ENCODE assay signal across 9 cellular contexts in genomic region chr5:82405618-82406199, GRCh38.
DNase-seq lines count a peak whose midpoint lies in the region; ATAC-seq and TF ChIP-seq lines count a peak whose summit lies in the region.
"Had no signal": no experiment of that assay in that cellular context is flagged by ENCODE, and none has a peak within 500 bp of the region (broad histone marks: within the 10 kb centered on the region; RNA-seq: fewer than 3 reads in every experiment).

No MANE protein-coding gene starts in this region.

- peaks cover 0 to 2% of the 10 kb centered on the region in 2 donors for H3K9me3 Mint-ChIP-seq in stimulated activated naive B cell treated with anti-CD40 and anti-IgM and Interleukin-4, amounts not matched to agents 10 μg/mL and 1 μg/mL and 100 μg/mL, for 72 hours

- ATAC-seq in RWPE2 (ENCODE audit: low read depth): peak; percentile 89
- no peak for ATAC-seq in stimulated activated naive B cell treated with anti-CD40 and anti-IgM and Interleukin-4, amounts not matched to agents 10 μg/mL and 1 μg/mL and 100 μg/mL, for 72 hours (replicated peaks)

- H3K36me3 ChIP-seq in RWPE2 (ENCODE audit: low read depth): no peaks in the 10 kb centered on the region
- H3K36me3 ChIP-seq in skeletal muscle tissue (ENCODE audit: control insufficient read depth in 3 of 3, insufficient read depth in 3 of 3, low read length in 3 of 3): no peaks in the 10 kb centered on the region
- H3K36me3 ChIP-seq: WERI-Rb-1 had no signal

- H3K27ac Mint-ChIP-seq in stimulated activated naive B cell treated with anti-CD40 and anti-IgM and Interleukin-4, amounts not matched to agents 10 μg/mL and 1 μg/mL and 100 μg/mL, for 72 hours: no peak overlapping the region

- H3K27me3 ChIP-seq in RWPE2 (ENCODE audit: insufficient read depth, poor library complexity, severe bottlenecking) (no peaks in the 10 kb centered on the region), skeletal muscle tissue (ENCODE audit: control insufficient read depth in 3 of 3, insufficient read depth in 3 of 3, low read length in 3 of 3) (no peaks in the 10 kb centered on the region)

- H3K4me1 Mint-ChIP-seq in stimulated activated naive B cell treated with anti-CD40 and anti-IgM and Interleukin-4, amounts not matched to agents 10 μg/mL and 1 μg/mL and 100 μg/mL, for 72 hours: no peaks in the 10 kb centered on the region

- no peaks in the 10 kb centered on the region for H3K27me3 Mint-ChIP-seq in stimulated activated naive B cell treated with anti-CD40 and anti-IgM and Interleukin-4, amounts not matched to agents 10 μg/mL and 1 μg/mL and 100 μg/mL, for 72 hours

- H3K4me1 ChIP-seq in RWPE2 (ENCODE audit: insufficient read depth, poor library complexity, severe bottlenecking) (peaks cover 25% of the 10 kb centered on the region), skeletal muscle tissue (ENCODE audit: control insufficient read depth in 3 of 3, insufficient read depth in 3 of 3, low read length in 3 of 3) (peaks cover 0 to 3% (median 0%) of the 10 kb centered on the region in 3 donors)

- TF ChIP-seq CTCF in RWPE2 (IDR thresholded peaks at IDR 0.05; ENCODE audit: poor library complexity, severe bottlenecking) (peak; percentile 6), fibroblast of mammary gland (conservative IDR thresholded peaks at IDR 0.05; ENCODE audit: control insufficient read depth, insufficient read depth, low read depth, low read length) (no peak)

- H3K4me3 ChIP-seq in RWPE2 (ENCODE audit: severe bottlenecking) (no peak overlapping the region), fibroblast of mammary gland (ENCODE audit: control insufficient read depth, low read depth, low read length) (no peak overlapping the region), skeletal muscle tissue (ENCODE audit: low read length in 3 of 3) (no peak overlapping the region)

- peaks cover 6% of the 10 kb centered on the region for H3K9me3 ChIP-seq in RWPE2 (ENCODE audit: severe bottlenecking)
- peaks cover 0 to 2% (median 0%) of the 10 kb centered on the region in 3 donors for H3K9me3 ChIP-seq in skeletal muscle tissue (ENCODE audit: control insufficient read depth in 3 of 3, low read length in 3 of 3)

- peak overlapping the region; percentile 100 for H3K27ac ChIP-seq in RWPE2 (ENCODE audit: poor library complexity, severe bottlenecking)
- peak overlapping the region; percentile 31 for H3K27ac ChIP-seq in skeletal muscle tissue (ENCODE audit: low read depth, low read length)
- H3K27ac ChIP-seq: WERI-Rb-1 had no signal

- H3K9ac ChIP-seq in skeletal muscle tissue (ENCODE audit: low read depth in 1 of 3, low read length in 3 of 3): no peak overlapping the region

- no peak overlapping the region for H3K4me3 Mint-ChIP-seq in stimulated activated naive B cell treated with anti-CD40 and anti-IgM and Interleukin-4, amounts not matched to agents 10 μg/mL and 1 μg/mL and 100 μg/mL, for 72 hours

- DNase-seq in HCEC 1CT (peak; percentile 91), RWPE2 (ENCODE audit: low spot score) (peak; percentile 76), fibroblast of mammary gland (ENCODE audit: low read depth) (peak; percentile 100), NCI-H2227 treated with DMSO at 0.1 percent for 48 hours (lab: John Stamatoyannopoulos, UW) (no peak), occipital lobe (lab: John Stamatoyannopoulos, UW) (no peak), DMS153 treated with DMSO at 0.1 percent for 48 hours (lab: John Stamatoyannopoulos, UW; ENCODE audit: unreplicated experiment) (no peak)
- DNase-seq in stimulated activated naive B cell treated with anti-CD40 and anti-IgM and Interleukin-4, amounts not matched to agents 10 μg/mL and 1 μg/mL and 100 μg/mL, for 72 hours: no peak
- DNase-seq: WERI-Rb-1 had no signal

- H3K36me3 Mint-ChIP-seq in stimulated activated naive B cell treated with anti-CD40 and anti-IgM and Interleukin-4, amounts not matched to agents 10 μg/mL and 1 μg/mL and 100 μg/mL, for 72 hours: no peaks in the 10 kb centered on the region

Comparison
In these comparisons a context has a peak if more than half of its experiments do, and no peak if none do; other contexts are left out.
1. DNase-seq: peak in HCEC 1CT (single experiment), RWPE2 (single experiment) and fibroblast of mammary gland (single experiment); none in NCI-H2227 treated with DMSO at 0.1 percent for 48 hours (single experiment), stimulated activated naive B cell treated with anti-CD40 and anti-IgM and Interleukin-4, amounts not matched to agents 10 μg/mL and 1 μg/mL and 100 μg/mL, for 72 hours (single experiment), occipital lobe (single experiment) and DMS153 treated with DMSO at 0.1 percent for 48 hours (single experiment).